Comparison of ENCODE assay signal across 12 cellular contexts in the genomic region with DNA sequence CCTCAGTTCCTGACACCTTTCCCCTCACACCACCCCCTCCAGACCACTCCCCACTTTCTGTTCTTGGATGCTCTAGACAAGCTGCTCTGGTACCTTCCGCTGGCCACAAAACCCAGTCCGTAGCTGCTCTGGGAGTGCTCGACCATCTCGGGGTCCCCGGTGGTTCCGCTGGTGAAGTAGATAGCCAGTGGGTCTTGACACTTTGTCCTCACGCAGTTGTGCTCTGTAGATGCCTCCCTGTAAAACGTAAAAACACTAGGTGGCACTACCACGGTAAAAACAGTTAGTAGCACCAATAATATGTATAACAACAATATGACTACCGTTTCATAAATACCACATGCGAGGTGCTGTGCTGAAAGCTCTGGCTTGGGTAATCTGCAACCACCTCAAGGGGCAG. TPM values are rescaled to one million over a fixed set of nuclear protein-coding genes. Genes with fewer than 3 reads are reported as not detected.
A peak's percentile ranks its signal among the peaks of the same experiment; 100 is the strongest.
DNase-seq lines count a peak whose midpoint lies in the region; ATAC-seq and TF ChIP-seq lines count a peak whose summit lies in the region.
"Not testable (repeated sequence)": the region's sequence is repeated elsewhere in the genome, so short reads cannot be mapped to it uniquely, and the experiment has no call there.
"Had no signal": no experiment of that assay in that cellular context is flagged by ENCODE, and none has a peak within 500 bp of the region (broad histone marks: within the 10 kb centered on the region; RNA-seq: fewer than 3 reads in every experiment).

No MANE protein-coding gene starts in this region.

- H3K27me3 ChIP-seq in Panc1 (ENCODE audit: control insufficient read depth, insufficient read depth, low read length); liver (ENCODE audit: control insufficient read depth in 4 of 4, insufficient read depth in 4 of 4, low read length in 3 of 4): not testable (repeated sequence)

- H3K9me3 Mint-ChIP-seq in activated CD4-positive, alpha-beta T cell treated with anti-CD3 and anti-CD28 coated beads, Interleukin-2, amount 10 ng/mL, durations not matched to agents 24 days and 14 days, result not testable (repeated sequence)

- H3K9ac ChIP-seq in liver (ENCODE audit: low read depth in 1 of 2, low read length in 2 of 2), result not testable (repeated sequence)

- not testable (repeated sequence) for H3K36me3 ChIP-seq in Panc1 (ENCODE audit: control insufficient read depth, insufficient read depth, low read length); liver (ENCODE audit: control insufficient read depth in 4 of 4, insufficient read depth in 3 of 4, low read depth in 1 of 4, low read length in 3 of 4)

- ATAC-seq in Panc1 (peak; percentile 78), esophagus mucosa (peak; percentile 43)

- not testable (repeated sequence) for H3K4me1 Mint-ChIP-seq in activated CD4-positive, alpha-beta T cell treated with anti-CD3 and anti-CD28 coated beads, Interleukin-2, amount 10 ng/mL, durations not matched to agents 24 days and 14 days

- in situ Hi-C loops in Panc1 (cut with HindIII; ENCODE audit: low pct_unique_long_range_greater_than_20kb, low sequenced_read_pairs), result not testable (repeated sequence)

- CTCF ChIA-PET in Panc1 (lab: Charles Lee), result not testable (repeated sequence)

- WGBS in liver, result 69% methylated on average over 11 of the region's 11 CpGs

- not testable (repeated sequence) for H3K27ac Mint-ChIP-seq in activated CD4-positive, alpha-beta T cell treated with anti-CD3 and anti-CD28 coated beads, Interleukin-2, amount 10 ng/mL, durations not matched to agents 24 days and 14 days

- not testable (repeated sequence) for H3K27me3 Mint-ChIP-seq in activated CD4-positive, alpha-beta T cell treated with anti-CD3 and anti-CD28 coated beads, Interleukin-2, amount 10 ng/mL, durations not matched to agents 24 days and 14 days

- TF ChIP-seq RAD21 in liver (IDR thresholded peaks at IDR 0.05), result peak; percentile 58

- peak; percentile 63 for DNase-seq in GF-D8 (lab: John Stamatoyannopoulos, UW)
- peak; percentile 34 for DNase-seq in Jurkat, Clone E6-1 (ENCODE audit: low read depth, low spot score)
- DNase-seq in NCI-H2227 (lab: John Stamatoyannopoulos, UW; ENCODE audit: unreplicated experiment), result peak; percentile 31
- not testable (repeated sequence) for DNase-seq in Panc1 (ENCODE audit: low read depth, low spot score)
- DNase-seq in activated CD4-positive, alpha-beta T cell treated with anti-CD3 and anti-CD28 coated beads, Interleukin-2, amount 10 ng/mL, durations not matched to agents 24 days and 14 days, result peak; percentile 64

- TF ChIP-seq CTCF in Panc1 (IDR thresholded peaks at IDR 0.05), result peak; percentile 61
- peak; percentile 16 for TF ChIP-seq CTCF in liver (IDR thresholded peaks at IDR 0.05; ENCODE audit: low read depth, low read length, missing input control)

- POLR2A ChIA-PET in Panc1 (lab: Charles Lee), result not testable (repeated sequence)

- not testable (repeated sequence) for H3K9me3 ChIP-seq in Panc1 (ENCODE audit: control insufficient read depth, insufficient read depth, low read depth, low read length); liver (ENCODE audit: control insufficient read depth in 4 of 4, low read length in 3 of 4)

- H3K4me3 Mint-ChIP-seq in activated CD4-positive, alpha-beta T cell treated with anti-CD3 and anti-CD28 coated beads, Interleukin-2, amount 10 ng/mL, durations not matched to agents 24 days and 14 days, result not testable (repeated sequence)

- H3K4me3 ChIP-seq in Jurkat, Clone E6-1 (ENCODE audit: low read length); Panc1 (ENCODE audit: low read depth in 2 of 2, low read length in 2 of 2); liver (ENCODE audit: low read depth in 1 of 3, low read length in 3 of 3): not testable (repeated sequence)

- not testable (repeated sequence) for H3K4me1 ChIP-seq in Panc1 (ENCODE audit: control insufficient read depth, insufficient read depth, low read length)
- H3K4me1 ChIP-seq in liver (ENCODE audit: control insufficient read depth in 4 of 4, insufficient read depth in 4 of 4, low read length in 3 of 4), result peaks cover 6 to 23% (median 16%) of the 10 kb centered on the region in 4 donors

- intact Hi-C loops in Panc1 (cut with micrococcal nuclease; ENCODE audit: unreplicated experiment); activated CD4-positive, alpha-beta T cell treated with anti-CD3 and anti-CD28 coated beads, Interleukin-2, amount 10 ng/mL, durations not matched to agents 24 days and 14 days (cut with micrococcal nuclease): not testable (repeated sequence)

- H3K27ac ChIP-seq in Panc1 (ENCODE audit: low read length); liver (ENCODE audit: low read depth in 1 of 2, low read length in 2 of 2): not testable (repeated sequence)

- not testable (repeated sequence) for H3K36me3 Mint-ChIP-seq in activated CD4-positive, alpha-beta T cell treated with anti-CD3 and anti-CD28 coated beads, Interleukin-2, amount 10 ng/mL, durations not matched to agents 24 days and 14 days (ENCODE audit: low read depth)

- BruUV-seq in Panc1 (replicated peaks; lab: Mats Ljungman, UMichigan), result not testable (repeated sequence)

RNA-seq across cellular contexts. Expression of a gene that starts 26.0 kb away (rescaled TPM):
- polyA plus RNA-seq in Jurkat, Clone E6-1 (2012; ENCODE audit: insufficient read depth, insufficient read length), result not detected
- total RNA-seq in Panc1 (2021; ENCODE audit: unreplicated experiment) (0.10 TPM), esophagus mucosa (not detected), liver (100 to 1,000 TPM in 1 of 2 donors, 10 to 100 TPM in 1; 46.0 to 852 TPM)
- not detected for polyA plus RNA-seq in Panc1 (2012; ENCODE audit: insufficient read length)
- total RNA-seq in activated CD4-positive, alpha-beta T cell treated with anti-CD3 and anti-CD28 coated beads, Interleukin-2, amount 10 ng/mL, durations not matched to agents 24 days and 14 days, result not detected in 2 replicates
- 100 to 1,000 TPM; 273 to 728 TPM for polyA plus RNA-seq in liver
- total RNA-seq: CD4-positive, CD25-positive, alpha-beta regulatory T cell; GM23248; IMR-90; NCI-H460; T-helper 17 cell had no signal
- polyA plus RNA-seq: CD4-positive, CD25-positive, alpha-beta regulatory T cell; GM23248; IMR-90 had no signal

Comparison
In these comparisons a context has a peak if more than half of its experiments do, and no peak if none do; other contexts are left out.
1. RNA of a gene that starts 26.0 kb away (total RNA-seq): 46.0 to 852 TPM in liver; not detected in activated CD4-positive, alpha-beta T cell treated with anti-CD3 and anti-CD28 coated beads, Interleukin-2, amount 10 ng/mL, durations not matched to agents 24 days and 14 days, 0.10 TPM in Panc1 (single experiment) and not detected in esophagus mucosa (single experiment); every median in the first group is over 10 times any median in the second.